In the genomic region with DNA sequence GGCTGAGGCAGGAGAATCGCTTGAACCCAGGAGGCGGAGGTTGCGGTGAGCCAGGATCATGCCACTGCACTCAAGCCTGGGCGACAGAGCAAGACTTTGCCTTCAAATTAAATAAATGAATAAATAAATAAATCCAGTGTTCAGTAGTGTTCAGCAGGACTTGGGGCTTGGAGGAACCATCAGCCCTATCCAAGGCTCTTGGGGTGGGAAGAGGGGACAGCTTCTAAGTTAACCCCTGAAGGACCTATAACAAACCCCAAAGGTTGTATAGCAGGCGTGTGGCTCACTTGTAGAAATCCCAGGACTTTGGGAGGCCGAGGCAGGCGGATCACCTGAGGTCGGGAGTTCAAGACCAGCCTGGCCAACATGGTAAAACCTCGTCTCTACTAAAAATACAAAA, we compare ENCODE assay signal across 4 cellular contexts. TPM values are rescaled to one million over a fixed set of nuclear protein-coding genes. Genes with fewer than 3 reads are reported as not detected.
"Had no signal": no experiment of that assay in that cellular context is flagged by ENCODE, and none has a peak within 500 bp of the region (broad histone marks: within the 10 kb centered on the region; RNA-seq: fewer than 3 reads in every experiment).

No MANE protein-coding gene starts in this region.

RNA-seq across cellular contexts. Expression of a gene that starts 48.3 kb away (rescaled TPM):
- total RNA-seq: foreskin keratinocyte; kidney epithelial cell; naive thymus-derived CD8-positive, alpha-beta T cell had no signal
- polyA plus RNA-seq: foreskin keratinocyte; naive thymus-derived CD8-positive, alpha-beta T cell; smooth muscle cell had no signal
